Comparison of ENCODE assay signal across 1 cellular context in the genomic region with DNA sequence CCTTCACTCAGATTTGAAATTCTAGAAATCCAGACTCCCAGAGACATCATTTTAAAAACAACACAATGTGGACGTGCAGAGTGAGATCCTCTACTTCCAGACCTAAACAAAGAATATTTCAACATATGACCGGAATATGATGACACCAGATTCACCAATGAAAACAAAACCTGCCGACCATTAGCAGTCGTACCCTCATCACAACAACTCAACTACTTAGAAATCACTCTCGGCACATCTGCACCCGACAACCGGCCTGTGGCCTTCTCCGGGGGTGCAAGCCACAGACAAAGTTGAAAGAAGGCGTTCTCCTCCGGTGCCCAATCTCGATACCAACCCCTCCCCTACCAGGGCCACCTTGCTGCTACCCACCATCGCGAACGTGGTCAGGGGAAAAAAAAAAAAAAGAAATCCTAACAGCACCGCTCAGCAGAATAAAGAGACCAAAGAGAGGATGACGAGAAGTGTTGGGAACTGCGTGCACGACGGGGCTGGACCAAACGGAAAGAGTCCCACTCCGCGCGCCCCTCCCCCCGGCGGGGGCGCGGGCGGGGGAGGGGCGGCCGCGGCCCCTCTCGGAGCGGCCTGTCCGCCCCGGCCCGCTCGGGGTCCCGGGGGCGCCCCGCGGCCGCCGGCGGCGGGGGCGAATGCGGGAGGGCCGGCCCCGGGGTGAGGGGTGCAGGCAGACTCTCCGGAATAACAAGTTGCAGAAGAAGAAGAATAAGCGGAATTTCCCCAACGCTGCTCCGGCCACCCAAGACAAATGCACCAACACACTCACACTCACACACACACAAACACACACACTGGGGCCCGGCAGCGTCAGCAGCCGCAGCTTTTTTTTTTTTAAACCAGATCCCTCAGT.
A peak's percentile ranks its signal among the peaks of the same experiment; 100 is the strongest.
TF ChIP-seq lines count a peak whose summit lies in the region.

No MANE protein-coding gene starts in this region.

TF ChIP-seq in HepG2, 621 proteins besides CTCF, POLR2A, EP300 and RAD21 (continued from another document and continues in another):
- TF ChIP-seq, protein P1, sequence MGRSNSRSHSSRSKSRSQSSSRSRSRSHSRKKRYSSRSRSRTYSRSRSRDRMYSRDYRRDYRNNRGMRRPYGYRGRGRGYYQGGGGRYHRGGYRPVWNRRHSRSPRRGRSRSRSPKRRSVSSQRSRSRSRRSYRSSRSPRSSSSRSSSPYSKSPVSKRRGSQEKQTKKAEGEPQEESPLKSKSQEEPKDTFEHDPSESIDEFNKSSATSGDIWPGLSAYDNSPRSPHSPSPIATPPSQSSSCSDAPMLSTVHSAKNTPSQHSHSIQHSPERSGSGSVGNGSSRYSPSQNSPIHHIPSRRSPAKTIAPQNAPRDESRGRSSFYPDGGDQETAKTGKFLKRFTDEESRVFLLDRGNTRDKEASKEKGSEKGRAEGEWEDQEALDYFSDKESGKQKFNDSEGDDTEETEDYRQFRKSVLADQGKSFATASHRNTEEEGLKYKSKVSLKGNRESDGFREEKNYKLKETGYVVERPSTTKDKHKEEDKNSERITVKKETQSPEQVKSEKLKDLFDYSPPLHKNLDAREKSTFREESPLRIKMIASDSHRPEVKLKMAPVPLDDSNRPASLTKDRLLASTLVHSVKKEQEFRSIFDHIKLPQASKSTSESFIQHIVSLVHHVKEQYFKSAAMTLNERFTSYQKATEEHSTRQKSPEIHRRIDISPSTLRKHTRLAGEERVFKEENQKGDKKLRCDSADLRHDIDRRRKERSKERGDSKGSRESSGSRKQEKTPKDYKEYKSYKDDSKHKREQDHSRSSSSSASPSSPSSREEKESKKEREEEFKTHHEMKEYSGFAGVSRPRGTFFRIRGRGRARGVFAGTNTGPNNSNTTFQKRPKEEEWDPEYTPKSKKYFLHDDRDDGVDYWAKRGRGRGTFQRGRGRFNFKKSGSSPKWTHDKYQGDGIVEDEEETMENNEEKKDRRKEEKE (IDR thresholded peaks at IDR 0.05) = no peak
- TF ChIP-seq MXD4 (CRISPR knock-in tag; IDR thresholded peaks at IDR 0.05) (no peak), CCAR2 (optimal IDR thresholded peaks at IDR 0.05; ENCODE audit: low read depth, low read length) (no peak), AGO1 (IDR thresholded peaks at IDR 0.05; ENCODE audit: low read depth, low read length, poor library complexity, severe bottlenecking) (no peak), NR2F2 (IDR thresholded peaks at IDR 0.05; ENCODE audit: borderline replicate concordance, low read depth) (no peak), ZMYM4 (CRISPR knock-in tag; IDR thresholded peaks at IDR 0.05) (no peak), NFRKB (IDR thresholded peaks at IDR 0.05) (no peak), ZNF354B (CRISPR knock-in tag; IDR thresholded peaks at IDR 0.05) (no peak), RELA (CRISPR knock-in tag; IDR thresholded peaks at IDR 0.05) (no peak), HOXA5 (CRISPR knock-in tag; IDR thresholded peaks at IDR 0.05) (peak; percentile 81; the same call in 1 of the 2 replicates), SCMH1 (CRISPR knock-in tag; IDR thresholded peaks at IDR 0.05; ENCODE audit: borderline replicate concordance) (no peak), KLF6 (CRISPR knock-in tag; IDR thresholded peaks at IDR 0.05) (0 out of 2 replicates have a peak, but pooled peaks have one; percentile 25), ZNF781 (CRISPR knock-in tag; IDR thresholded peaks at IDR 0.05; ENCODE audit: borderline replicate concordance, not compliant biosample characterization) (no peak), ZNF546 (CRISPR knock-in tag; conservative IDR thresholded peaks at IDR 0.05) (no peak), MYNN (CRISPR knock-in tag; IDR thresholded peaks at IDR 0.05; ENCODE audit: low read depth) (no peak), XBP1 (CRISPR knock-in tag; IDR thresholded peaks at IDR 0.05) (no peak), TBP (CRISPR knock-in tag; IDR thresholded peaks at IDR 0.05) (no peak), ZNF766 (CRISPR knock-in tag; IDR thresholded peaks at IDR 0.05; ENCODE audit: borderline replicate concordance) (peak; percentile 50; the same call in 1 of the 2 replicates), FOXA1 (IDR thresholded peaks at IDR 0.05) (no peak), FOXA1 (CRISPR knock-in tag; IDR thresholded peaks at IDR 0.05) (0 out of 2 replicates have a peak, but pooled peaks have one; percentile 22), ZNF460 (CRISPR knock-in tag; IDR thresholded peaks at IDR 0.05; ENCODE audit: borderline replicate concordance) (no peak), SKI (IDR thresholded peaks at IDR 0.05; ENCODE audit: partially characterized antibody) (peak; percentile 85), ZBTB20 (CRISPR knock-in tag; IDR thresholded peaks at IDR 0.05; ENCODE audit: borderline replicate concordance, low read depth) (no peak), BORCS8-MEF2B (CRISPR knock-in tag; IDR thresholded peaks at IDR 0.05) (no peak), ZNF382 (CRISPR knock-in tag; IDR thresholded peaks at IDR 0.05; ENCODE audit: borderline replicate concordance) (no peak), ZNF550 (CRISPR knock-in tag; IDR thresholded peaks at IDR 0.05; ENCODE audit: borderline replicate concordance) (no peak), RNF2 (conservative IDR thresholded peaks at IDR 0.05; ENCODE audit: low read depth) (no peak), ZNF543 (CRISPR knock-in tag; IDR thresholded peaks at IDR 0.05) (0 out of 2 replicates have a peak, but pooled peaks have one; percentile 34)
- TF ChIP-seq, protein P2, sequence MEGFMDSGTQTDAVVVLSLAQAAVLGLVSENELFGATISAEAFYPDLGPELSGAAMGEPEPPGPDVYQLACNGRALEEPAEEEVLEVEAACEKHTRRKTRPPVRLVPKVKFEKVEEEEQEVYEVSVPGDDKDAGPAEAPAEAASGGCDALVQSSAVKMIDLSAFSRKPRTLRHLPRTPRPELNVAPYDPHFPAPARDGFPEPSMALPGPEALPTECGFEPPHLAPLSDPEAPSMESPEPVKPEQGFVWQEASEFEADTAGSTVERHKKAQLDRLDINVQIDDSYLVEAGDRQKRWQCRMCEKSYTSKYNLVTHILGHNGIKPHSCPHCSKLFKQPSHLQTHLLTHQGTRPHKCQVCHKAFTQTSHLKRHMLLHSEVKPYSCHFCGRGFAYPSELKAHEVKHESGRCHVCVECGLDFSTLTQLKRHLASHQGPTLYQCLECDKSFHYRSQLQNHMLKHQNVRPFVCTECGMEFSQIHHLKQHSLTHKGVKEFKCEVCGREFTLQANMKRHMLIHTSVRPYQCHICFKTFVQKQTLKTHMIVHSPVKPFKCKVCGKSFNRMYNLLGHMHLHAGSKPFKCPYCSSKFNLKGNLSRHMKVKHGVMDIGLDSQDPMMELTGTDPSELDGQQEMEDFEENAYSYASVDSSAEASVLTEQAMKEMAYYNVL (CRISPR knock-in tag; IDR thresholded peaks at IDR 0.05; ENCODE audit: borderline replicate concordance) = 0 out of 2 replicates have a peak, but pooled peaks have one; percentile 8
- TF ChIP-seq, protein P3, sequence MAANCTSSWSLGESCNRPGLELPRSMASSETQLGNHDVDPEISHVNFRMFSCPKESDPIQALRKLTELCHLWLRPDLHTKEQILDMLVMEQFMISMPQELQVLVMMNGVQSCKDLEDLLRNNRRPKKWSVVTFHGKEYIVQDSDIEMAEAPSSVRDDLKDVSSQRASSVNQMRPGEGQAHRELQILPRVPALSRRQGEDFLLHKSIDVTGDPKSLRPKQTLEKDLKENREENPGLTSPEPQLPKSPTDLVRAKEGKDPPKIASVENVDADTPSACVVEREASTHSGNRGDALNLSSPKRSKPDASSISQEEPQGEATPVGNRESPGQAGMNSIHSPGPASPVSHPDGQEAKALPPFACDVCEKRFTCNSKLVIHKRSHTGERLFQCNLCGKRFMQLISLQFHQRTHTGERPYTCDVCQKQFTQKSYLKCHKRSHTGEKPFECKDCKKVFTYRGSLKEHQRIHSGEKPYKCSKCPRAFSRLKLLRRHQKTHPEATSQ (CRISPR knock-in tag; IDR thresholded peaks at IDR 0.05; ENCODE audit: borderline replicate concordance) = no peak
- TF ChIP-seq, protein P4, sequence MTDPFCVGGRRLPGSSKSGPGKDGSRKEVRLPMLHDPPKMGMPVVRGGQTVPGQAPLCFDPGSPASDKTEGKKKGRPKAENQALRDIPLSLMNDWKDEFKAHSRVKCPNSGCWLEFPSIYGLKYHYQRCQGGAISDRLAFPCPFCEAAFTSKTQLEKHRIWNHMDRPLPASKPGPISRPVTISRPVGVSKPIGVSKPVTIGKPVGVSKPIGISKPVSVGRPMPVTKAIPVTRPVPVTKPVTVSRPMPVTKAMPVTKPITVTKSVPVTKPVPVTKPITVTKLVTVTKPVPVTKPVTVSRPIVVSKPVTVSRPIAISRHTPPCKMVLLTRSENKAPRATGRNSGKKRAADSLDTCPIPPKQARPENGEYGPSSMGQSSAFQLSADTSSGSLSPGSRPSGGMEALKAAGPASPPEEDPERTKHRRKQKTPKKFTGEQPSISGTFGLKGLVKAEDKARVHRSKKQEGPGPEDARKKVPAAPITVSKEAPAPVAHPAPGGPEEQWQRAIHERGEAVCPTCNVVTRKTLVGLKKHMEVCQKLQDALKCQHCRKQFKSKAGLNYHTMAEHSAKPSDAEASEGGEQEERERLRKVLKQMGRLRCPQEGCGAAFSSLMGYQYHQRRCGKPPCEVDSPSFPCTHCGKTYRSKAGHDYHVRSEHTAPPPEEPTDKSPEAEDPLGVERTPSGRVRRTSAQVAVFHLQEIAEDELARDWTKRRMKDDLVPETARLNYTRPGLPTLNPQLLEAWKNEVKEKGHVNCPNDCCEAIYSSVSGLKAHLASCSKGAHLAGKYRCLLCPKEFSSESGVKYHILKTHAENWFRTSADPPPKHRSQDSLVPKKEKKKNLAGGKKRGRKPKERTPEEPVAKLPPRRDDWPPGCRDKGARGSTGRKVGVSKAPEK (CRISPR knock-in tag; IDR thresholded peaks at IDR 0.05; ENCODE audit: borderline replicate concordance) = no peak
- TF ChIP-seq, protein P5, sequence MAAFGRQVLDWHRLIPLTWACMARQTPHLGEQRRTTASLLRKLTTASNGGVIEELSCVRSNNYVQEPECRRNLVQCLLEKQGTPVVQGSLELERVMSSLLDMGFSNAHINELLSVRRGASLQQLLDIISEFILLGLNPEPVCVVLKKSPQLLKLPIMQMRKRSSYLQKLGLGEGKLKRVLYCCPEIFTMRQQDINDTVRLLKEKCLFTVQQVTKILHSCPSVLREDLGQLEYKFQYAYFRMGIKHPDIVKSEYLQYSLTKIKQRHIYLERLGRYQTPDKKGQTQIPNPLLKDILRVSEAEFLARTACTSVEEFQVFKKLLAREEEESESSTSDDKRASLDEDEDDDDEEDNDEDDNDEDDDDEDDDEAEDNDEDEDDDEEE (CRISPR knock-in tag; IDR thresholded peaks at IDR 0.05) = no peak
- TF ChIP-seq, protein P6, sequence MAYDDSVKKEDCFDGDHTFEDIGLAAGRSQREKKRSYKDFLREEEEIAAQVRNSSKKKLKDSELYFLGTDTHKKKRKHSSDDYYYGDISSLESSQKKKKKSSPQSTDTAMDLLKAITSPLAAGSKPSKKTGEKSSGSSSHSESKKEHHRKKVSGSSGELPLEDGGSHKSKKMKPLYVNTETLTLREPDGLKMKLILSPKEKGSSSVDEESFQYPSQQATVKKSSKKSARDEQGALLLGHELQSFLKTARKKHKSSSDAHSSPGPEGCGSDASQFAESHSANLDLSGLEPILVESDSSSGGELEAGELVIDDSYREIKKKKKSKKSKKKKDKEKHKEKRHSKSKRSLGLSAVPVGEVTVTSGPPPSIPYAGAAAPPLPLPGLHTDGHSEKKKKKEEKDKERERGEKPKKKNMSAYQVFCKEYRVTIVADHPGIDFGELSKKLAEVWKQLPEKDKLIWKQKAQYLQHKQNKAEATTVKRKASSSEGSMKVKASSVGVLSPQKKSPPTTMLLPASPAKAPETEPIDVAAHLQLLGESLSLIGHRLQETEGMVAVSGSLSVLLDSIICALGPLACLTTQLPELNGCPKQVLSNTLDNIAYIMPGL (CRISPR knock-in tag; IDR thresholded peaks at IDR 0.05; ENCODE audit: borderline replicate concordance in 1 of 2, low read depth in 1 of 2) = peak in 1 of 2 experiments; percentile 31; a peak in 1 of 4 replicates
- TF ChIP-seq, protein P7, sequence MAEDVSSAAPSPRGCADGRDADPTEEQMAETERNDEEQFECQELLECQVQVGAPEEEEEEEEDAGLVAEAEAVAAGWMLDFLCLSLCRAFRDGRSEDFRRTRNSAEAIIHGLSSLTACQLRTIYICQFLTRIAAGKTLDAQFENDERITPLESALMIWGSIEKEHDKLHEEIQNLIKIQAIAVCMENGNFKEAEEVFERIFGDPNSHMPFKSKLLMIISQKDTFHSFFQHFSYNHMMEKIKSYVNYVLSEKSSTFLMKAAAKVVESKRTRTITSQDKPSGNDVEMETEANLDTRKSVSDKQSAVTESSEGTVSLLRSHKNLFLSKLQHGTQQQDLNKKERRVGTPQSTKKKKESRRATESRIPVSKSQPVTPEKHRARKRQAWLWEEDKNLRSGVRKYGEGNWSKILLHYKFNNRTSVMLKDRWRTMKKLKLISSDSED (CRISPR knock-in tag; IDR thresholded peaks at IDR 0.05) = no peak
- TF ChIP-seq, protein P8, sequence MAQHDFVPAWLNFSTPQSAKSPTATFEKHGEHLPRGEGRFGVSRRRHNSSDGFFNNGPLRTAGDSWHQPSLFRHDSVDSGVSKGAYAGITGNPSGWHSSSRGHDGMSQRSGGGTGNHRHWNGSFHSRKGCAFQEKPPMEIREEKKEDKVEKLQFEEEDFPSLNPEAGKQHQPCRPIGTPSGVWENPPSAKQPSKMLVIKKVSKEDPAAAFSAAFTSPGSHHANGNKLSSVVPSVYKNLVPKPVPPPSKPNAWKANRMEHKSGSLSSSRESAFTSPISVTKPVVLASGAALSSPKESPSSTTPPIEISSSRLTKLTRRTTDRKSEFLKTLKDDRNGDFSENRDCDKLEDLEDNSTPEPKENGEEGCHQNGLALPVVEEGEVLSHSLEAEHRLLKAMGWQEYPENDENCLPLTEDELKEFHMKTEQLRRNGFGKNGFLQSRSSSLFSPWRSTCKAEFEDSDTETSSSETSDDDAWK (CRISPR knock-in tag; IDR thresholded peaks at IDR 0.05) = no peak
- TF ChIP-seq, protein P9, sequence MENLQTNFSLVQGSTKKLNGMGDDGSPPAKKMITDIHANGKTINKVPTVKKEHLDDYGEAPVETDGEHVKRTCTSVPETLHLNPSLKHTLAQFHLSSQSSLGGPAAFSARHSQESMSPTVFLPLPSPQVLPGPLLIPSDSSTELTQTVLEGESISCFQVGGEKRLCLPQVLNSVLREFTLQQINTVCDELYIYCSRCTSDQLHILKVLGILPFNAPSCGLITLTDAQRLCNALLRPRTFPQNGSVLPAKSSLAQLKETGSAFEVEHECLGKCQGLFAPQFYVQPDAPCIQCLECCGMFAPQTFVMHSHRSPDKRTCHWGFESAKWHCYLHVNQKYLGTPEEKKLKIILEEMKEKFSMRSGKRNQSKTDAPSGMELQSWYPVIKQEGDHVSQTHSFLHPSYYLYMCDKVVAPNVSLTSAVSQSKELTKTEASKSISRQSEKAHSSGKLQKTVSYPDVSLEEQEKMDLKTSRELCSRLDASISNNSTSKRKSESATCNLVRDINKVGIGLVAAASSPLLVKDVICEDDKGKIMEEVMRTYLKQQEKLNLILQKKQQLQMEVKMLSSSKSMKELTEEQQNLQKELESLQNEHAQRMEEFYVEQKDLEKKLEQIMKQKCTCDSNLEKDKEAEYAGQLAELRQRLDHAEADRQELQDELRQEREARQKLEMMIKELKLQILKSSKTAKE (CRISPR knock-in tag; IDR thresholded peaks at IDR 0.05; ENCODE audit: borderline replicate concordance) = peak; percentile 82
- TF ChIP-seq, protein P10, sequence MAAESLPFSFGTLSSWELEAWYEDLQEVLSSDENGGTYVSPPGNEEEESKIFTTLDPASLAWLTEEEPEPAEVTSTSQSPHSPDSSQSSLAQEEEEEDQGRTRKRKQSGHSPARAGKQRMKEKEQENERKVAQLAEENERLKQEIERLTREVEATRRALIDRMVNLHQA (CRISPR knock-in tag; IDR thresholded peaks at IDR 0.05) = no peak
- TF ChIP-seq, protein P11, sequence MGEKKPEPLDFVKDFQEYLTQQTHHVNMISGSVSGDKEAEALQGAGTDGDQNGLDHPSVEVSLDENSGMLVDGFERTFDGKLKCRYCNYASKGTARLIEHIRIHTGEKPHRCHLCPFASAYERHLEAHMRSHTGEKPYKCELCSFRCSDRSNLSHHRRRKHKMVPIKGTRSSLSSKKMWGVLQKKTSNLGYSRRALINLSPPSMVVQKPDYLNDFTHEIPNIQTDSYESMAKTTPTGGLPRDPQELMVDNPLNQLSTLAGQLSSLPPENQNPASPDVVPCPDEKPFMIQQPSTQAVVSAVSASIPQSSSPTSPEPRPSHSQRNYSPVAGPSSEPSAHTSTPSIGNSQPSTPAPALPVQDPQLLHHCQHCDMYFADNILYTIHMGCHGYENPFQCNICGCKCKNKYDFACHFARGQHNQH (CRISPR knock-in tag; IDR thresholded peaks at IDR 0.05) = no peak; the same call in none of the 2 replicates
